Comparison of ENCODE assay signal across 1 cellular context in the genomic region with DNA sequence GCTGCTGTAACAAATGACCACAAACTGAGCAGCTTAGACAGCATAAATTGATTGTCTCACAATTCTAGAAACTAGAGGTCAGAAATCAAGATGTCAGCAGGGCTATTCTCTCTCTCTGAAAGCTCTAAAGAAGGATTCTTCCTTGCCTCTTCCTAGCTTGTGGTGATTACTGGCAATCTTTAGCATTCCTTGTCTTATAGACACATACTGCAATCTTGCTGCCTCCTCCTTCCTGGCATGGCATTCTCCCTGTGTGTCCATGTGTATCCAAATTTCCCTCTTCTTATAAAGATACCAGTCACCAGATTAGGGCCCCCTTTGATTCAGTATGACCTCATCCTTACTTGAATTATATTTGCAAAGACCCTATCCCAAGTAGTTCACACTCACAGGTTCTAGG.
TF ChIP-seq lines count a peak whose summit lies in the region.

No MANE protein-coding gene starts in this region.

TF ChIP-seq in A549, 52 proteins besides CTCF, POLR2A, EP300 and RAD21 (continued from another document):
- TF ChIP-seq, protein P1, sequence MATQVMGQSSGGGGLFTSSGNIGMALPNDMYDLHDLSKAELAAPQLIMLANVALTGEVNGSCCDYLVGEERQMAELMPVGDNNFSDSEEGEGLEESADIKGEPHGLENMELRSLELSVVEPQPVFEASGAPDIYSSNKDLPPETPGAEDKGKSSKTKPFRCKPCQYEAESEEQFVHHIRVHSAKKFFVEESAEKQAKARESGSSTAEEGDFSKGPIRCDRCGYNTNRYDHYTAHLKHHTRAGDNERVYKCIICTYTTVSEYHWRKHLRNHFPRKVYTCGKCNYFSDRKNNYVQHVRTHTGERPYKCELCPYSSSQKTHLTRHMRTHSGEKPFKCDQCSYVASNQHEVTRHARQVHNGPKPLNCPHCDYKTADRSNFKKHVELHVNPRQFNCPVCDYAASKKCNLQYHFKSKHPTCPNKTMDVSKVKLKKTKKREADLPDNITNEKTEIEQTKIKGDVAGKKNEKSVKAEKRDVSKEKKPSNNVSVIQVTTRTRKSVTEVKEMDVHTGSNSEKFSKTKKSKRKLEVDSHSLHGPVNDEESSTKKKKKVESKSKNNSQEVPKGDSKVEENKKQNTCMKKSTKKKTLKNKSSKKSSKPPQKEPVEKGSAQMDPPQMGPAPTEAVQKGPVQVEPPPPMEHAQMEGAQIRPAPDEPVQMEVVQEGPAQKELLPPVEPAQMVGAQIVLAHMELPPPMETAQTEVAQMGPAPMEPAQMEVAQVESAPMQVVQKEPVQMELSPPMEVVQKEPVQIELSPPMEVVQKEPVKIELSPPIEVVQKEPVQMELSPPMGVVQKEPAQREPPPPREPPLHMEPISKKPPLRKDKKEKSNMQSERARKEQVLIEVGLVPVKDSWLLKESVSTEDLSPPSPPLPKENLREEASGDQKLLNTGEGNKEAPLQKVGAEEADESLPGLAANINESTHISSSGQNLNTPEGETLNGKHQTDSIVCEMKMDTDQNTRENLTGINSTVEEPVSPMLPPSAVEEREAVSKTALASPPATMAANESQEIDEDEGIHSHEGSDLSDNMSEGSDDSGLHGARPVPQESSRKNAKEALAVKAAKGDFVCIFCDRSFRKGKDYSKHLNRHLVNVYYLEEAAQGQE (IDR thresholded peaks at IDR 0.05), result no peak
